ENCODE assay signal across 20 cellular contexts in the genomic region with DNA sequence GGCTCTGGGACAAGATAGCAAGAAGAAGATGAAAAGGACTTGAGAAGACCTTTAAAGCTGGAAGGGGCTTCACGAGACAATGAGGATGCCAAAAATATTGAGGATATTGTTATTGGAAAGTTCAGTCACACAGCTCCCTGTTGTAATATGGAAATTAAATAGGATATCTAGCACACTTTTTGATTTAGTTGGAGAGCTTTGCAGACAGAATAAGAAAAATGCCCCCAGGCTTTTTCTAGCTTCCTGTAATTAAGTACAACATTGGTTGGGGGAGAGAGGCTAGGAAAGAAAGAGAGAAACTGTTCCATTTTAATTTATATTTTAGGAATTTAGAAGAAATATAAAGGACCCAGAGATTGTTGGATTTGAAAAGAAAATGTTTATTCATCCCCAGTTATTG. TPM values are rescaled to one million over a fixed set of nuclear protein-coding genes. Genes with fewer than 3 reads are reported as not detected.
DNase-seq lines count a peak whose midpoint lies in the region; ATAC-seq and TF ChIP-seq lines count a peak whose summit lies in the region.
"Had no signal": no experiment of that assay in that cellular context is flagged by ENCODE, and none has a peak within 500 bp of the region (broad histone marks: within the 10 kb centered on the region; RNA-seq: fewer than 3 reads in every experiment).

No MANE protein-coding gene starts in this region.

- no peak for TF ChIP-seq CTCF in A673 (conservative IDR thresholded peaks at IDR 0.05; ENCODE audit: low read depth, low read length)

- BruUV-seq in A673 (replicated peaks; lab: Mats Ljungman, UMichigan), result no TSS peak

- no peak overlapping the region for H3K27ac ChIP-seq in A673 (ENCODE audit: low read depth, low read length, poor library complexity, severe bottlenecking)
- H3K27ac ChIP-seq: 22Rv1, A549, BLaER1 had no signal

- intact Hi-C loops in A673 (cut with micrococcal nuclease; ENCODE audit: unreplicated experiment), result no loop called here

- DNase-seq in A673 (ENCODE audit: low spot score) (peak; percentile 54), NCI-H69 (lab: John Stamatoyannopoulos, UW) (peak; percentile 0), foreskin melanocyte (peak; percentile 20)
- DNase-seq: ACHN; BE2C; C1 segment of cervical spinal cord; Caco-2; Calu3; CD4-positive, alpha-beta memory T cell; CD4-positive, CD25-positive, alpha-beta regulatory T cell; CD8-positive, alpha-beta memory T cell; DMS79 treated with DMSO at 0.1 percent for 48 hours; GF-D8 had no signal

- H3K36me3 ChIP-seq in A673 (ENCODE audit: insufficient read depth, low read length, poor library complexity, severe bottlenecking), result no peaks in the 10 kb centered on the region
- H3K36me3 ChIP-seq: BE2C, BLaER1 had no signal

- ATAC-seq in HG02981 (IDR thresholded peaks at IDR 0.05; ENCODE audit: unreplicated experiment) (no peak), GM18520 (IDR thresholded peaks at IDR 0.05; ENCODE audit: unreplicated experiment) (no peak), GM18870 (IDR thresholded peaks at IDR 0.05; ENCODE audit: unreplicated experiment) (no peak)
- ATAC-seq: A549 had no signal

- POLR2A ChIA-PET in A673 (lab: Charles Lee; ENCODE audit: low non-redundant PET), result no interaction called here

- H3K4me3 ChIP-seq in A673 (ENCODE audit: low read depth, low read length, poor library complexity, severe bottlenecking), result no peak overlapping the region
- H3K4me3 ChIP-seq: A549, BLaER1 had no signal

- no peaks in the 10 kb centered on the region for H3K9me3 ChIP-seq in A673 (ENCODE audit: low read depth, low read length, poor library complexity, severe bottlenecking)
- H3K9me3 ChIP-seq: A549, BE2C, BLaER1, Caco-2 had no signal

- peaks cover 32% of the 10 kb centered on the region for H3K4me1 ChIP-seq in A673 (ENCODE audit: insufficient read depth, low read length, poor library complexity, severe bottlenecking)
- H3K4me1 ChIP-seq: A549, BE2C, BLaER1, Caco-2 had no signal

- CTCF ChIA-PET in A673 (lab: Charles Lee), result no interaction called here

- H3K27me3 ChIP-seq in A673 (replicated peaks; ENCODE audit: insufficient read depth, low read depth, low read length, poor library complexity), result no peaks in the 10 kb centered on the region
- H3K27me3 ChIP-seq: BE2C, BLaER1 had no signal

RNA-seq across cellular contexts. Expression of a gene that starts 27.5 kb away (rescaled TPM):
- 319 TPM in 2 replicates for total RNA-seq in A673 (2021)
- total RNA-seq: A172 had no signal

RNA-seq across cellular contexts. Expression of a gene that starts 32.7 kb away (rescaled TPM):
- total RNA-seq in A673 (2021), result 123 and 138 TPM in 2 replicates
- total RNA-seq: A172; Caco-2; Calu3; CD4-positive, alpha-beta memory T cell; CD4-positive, CD25-positive, alpha-beta regulatory T cell; CD8-positive, alpha-beta memory T cell had no signal

Comparison
In these comparisons a context has a peak if more than half of its experiments do, and no peak if none do; other contexts are left out.
1. DNase-seq: peak in every context shown above with its lines; median percentile 54 in A673; 20 in foreskin melanocyte; 0 in NCI-H69.